Comparison of ENCODE assay signal across 1 cellular context in the genomic region with DNA sequence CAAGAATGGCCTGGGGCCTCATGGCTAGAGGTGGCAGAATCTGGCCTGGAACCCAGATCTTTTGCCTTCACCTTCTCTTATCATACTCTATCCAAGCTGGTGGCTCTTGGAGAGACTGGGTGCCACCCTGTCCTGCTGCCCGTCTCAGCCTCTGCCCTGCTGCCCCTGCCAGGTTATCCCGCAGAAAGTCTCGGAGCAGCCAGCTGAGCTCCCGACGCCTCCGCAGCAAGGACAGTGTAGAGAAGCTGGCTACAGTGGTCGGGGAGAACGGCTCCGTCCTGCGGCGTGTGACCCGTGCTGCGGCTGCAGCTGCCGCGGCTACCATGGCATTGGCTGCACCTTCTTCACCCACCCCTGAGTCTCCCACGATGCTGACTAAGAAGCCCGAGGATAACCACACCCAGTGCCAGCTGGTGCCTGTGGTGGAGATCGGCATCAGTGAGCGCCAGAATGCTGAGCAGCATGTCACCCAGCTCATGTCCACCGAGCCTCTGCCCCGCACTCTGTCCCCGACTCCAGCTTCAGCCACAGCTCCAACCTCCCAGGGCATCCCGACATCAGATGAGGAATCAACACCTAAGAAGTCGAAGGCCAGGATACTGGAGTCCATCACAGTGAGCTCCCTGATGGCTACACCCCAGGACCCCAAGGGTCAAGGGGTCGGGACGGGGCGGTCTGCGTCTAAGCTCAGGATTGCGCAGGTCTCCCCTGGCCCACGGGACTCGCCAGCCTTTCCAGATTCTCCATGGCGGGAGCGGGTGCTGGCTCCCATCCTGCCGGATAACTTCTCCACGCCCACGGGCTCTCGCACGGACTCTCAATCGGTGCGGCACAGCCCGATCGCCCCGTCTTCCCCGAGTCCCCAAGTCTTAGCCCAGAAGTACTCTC.
TF ChIP-seq lines count a peak whose summit lies in the region.

No MANE protein-coding gene starts in this region.

TF ChIP-seq in K562, 482 proteins besides CTCF, POLR2A, EP300 and RAD21 (continued from another document):
- TF ChIP-seq, protein P1, sequence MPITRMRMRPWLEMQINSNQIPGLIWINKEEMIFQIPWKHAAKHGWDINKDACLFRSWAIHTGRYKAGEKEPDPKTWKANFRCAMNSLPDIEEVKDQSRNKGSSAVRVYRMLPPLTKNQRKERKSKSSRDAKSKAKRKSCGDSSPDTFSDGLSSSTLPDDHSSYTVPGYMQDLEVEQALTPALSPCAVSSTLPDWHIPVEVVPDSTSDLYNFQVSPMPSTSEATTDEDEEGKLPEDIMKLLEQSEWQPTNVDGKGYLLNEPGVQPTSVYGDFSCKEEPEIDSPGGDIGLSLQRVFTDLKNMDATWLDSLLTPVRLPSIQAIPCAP (CRISPR knock-in tag; IDR thresholded peaks at IDR 0.05; ENCODE audit: borderline replicate concordance): no peak
- peak; percentile 41; the same call in 1 of the 2 replicates for TF ChIP-seq POLR2G (IDR thresholded peaks at IDR 0.05; ENCODE audit: low read depth, low read length)
